1 cellular context compared by ENCODE assay signal in genomic region chr2:28678175-28678855, GRCh38.
A peak's percentile ranks its signal among the peaks of the same experiment; 100 is the strongest.
TF ChIP-seq lines count a peak whose summit lies in the region.

No MANE protein-coding gene starts in this region.

TF ChIP-seq in HepG2, 621 proteins besides CTCF, POLR2A, EP300 and RAD21 (continued from another document):
- TF ChIP-seq, protein P1, sequence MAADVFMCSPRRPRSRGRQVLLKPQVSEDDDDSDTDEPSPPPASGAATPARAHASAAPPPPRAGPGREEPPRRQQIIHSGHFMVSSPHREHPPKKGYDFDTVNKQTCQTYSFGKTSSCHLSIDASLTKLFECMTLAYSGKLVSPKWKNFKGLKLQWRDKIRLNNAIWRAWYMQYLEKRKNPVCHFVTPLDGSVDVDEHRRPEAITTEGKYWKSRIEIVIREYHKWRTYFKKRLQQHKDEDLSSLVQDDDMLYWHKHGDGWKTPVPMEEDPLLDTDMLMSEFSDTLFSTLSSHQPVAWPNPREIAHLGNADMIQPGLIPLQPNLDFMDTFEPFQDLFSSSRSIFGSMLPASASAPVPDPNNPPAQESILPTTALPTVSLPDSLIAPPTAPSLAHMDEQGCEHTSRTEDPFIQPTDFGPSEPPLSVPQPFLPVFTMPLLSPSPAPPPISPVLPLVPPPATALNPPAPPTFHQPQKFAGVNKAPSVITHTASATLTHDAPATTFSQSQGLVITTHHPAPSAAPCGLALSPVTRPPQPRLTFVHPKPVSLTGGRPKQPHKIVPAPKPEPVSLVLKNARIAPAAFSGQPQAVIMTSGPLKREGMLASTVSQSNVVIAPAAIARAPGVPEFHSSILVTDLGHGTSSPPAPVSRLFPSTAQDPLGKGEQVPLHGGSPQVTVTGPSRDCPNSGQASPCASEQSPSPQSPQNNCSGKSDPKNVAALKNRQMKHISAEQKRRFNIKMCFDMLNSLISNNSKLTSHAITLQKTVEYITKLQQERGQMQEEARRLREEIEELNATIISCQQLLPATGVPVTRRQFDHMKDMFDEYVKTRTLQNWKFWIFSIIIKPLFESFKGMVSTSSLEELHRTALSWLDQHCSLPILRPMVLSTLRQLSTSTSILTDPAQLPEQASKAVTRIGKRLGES (CRISPR knock-in tag; IDR thresholded peaks at IDR 0.05; ENCODE audit: borderline replicate concordance): no peak
- TF ChIP-seq ZNF263 (CRISPR knock-in tag; IDR thresholded peaks at IDR 0.05): 0 out of 2 replicates have a peak, but pooled peaks have one; percentile 19
- no peak for TF ChIP-seq THAP11 (CRISPR knock-in tag; IDR thresholded peaks at IDR 0.05)
- TF ChIP-seq ZBTB33 (CRISPR knock-in tag; IDR thresholded peaks at IDR 0.05): peak; percentile 29; the same call in 1 of the 2 replicates
- TF ChIP-seq, protein P2, sequence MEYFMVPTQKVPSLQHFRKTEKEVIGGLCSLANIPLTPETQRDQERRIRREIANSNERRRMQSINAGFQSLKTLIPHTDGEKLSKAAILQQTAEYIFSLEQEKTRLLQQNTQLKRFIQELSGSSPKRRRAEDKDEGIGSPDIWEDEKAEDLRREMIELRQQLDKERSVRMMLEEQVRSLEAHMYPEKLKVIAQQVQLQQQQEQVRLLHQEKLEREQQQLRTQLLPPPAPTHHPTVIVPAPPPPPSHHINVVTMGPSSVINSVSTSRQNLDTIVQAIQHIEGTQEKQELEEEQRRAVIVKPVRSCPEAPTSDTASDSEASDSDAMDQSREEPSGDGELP (IDR thresholded peaks at IDR 0.05; ENCODE audit: borderline replicate concordance, low read depth): peak; percentile 59; the same call in 1 of the 2 replicates
- TF ChIP-seq ARID5B (CRISPR knock-in tag; IDR thresholded peaks at IDR 0.05): 0 out of 2 replicates have a peak, but pooled peaks have one; percentile 36
- TF ChIP-seq, protein P3, sequence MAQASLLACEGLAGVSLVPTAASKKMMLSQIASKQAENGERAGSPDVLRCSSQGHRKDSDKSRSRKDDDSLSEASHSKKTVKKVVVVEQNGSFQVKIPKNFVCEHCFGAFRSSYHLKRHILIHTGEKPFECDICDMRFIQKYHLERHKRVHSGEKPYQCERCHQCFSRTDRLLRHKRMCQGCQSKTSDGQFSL (CRISPR knock-in tag; IDR thresholded peaks at IDR 0.05): no peak
